Comparison of ENCODE assay signal across 17 cellular contexts in genomic region chr14:77989441-77989891, GRCh38.
DNase-seq lines count a peak whose midpoint lies in the region.
"Had no signal": no experiment of that assay in that cellular context is flagged by ENCODE, and none has a peak within 500 bp of the region (broad histone marks: within the 10 kb centered on the region; RNA-seq: fewer than 3 reads in every experiment).

No MANE protein-coding gene starts in this region.

- H3K9me3 Mint-ChIP-seq in activated CD4-positive, alpha-beta T cell treated with anti-CD3 and anti-CD28 coated beads, Interleukin-2, amount 10 ng/mL, durations not matched to agents 7 days and 5 days = no peaks in the 10 kb centered on the region
- H3K9me3 Mint-ChIP-seq: effector memory CD8-positive, alpha-beta T cell; natural killer cell had no signal

- no peaks in the 10 kb centered on the region for H3K27me3 Mint-ChIP-seq in activated CD4-positive, alpha-beta T cell treated with anti-CD3 and anti-CD28 coated beads, Interleukin-2, amount 10 ng/mL, durations not matched to agents 7 days and 5 days

- CTCF ChIA-PET in activated CD4-positive, alpha-beta T cell treated with anti-CD3 and anti-CD28 coated beads, Interleukin-2, amount 10 ng/mL, durations not matched to agents 7 days and 5 days (lab: Charles Lee) = interaction anchor here (1.0 kb wide), 1 partner anchor 21 kb away, joined by 5 read pairs; no protein-coding TSS in a partner anchor

- peak in 54 of 56 donors; percentile 25 to 94 (median 82) for DNase-seq in amygdala (lab: John Stamatoyannopoulos, UW)
- DNase-seq in foreskin melanocyte = peak; percentile 64
- peak; percentile 88 for DNase-seq in midbrain (lab: John Stamatoyannopoulos, UW)
- DNase-seq in substantia nigra (lab: John Stamatoyannopoulos, UW) = peak; percentile 21 to 95 (median 82)
- DNase-seq in activated CD4-positive, alpha-beta T cell treated with anti-CD3 and anti-CD28 coated beads, Interleukin-2, amount 10 ng/mL, durations not matched to agents 7 days and 5 days = no peak
- no peak for DNase-seq in NCI-H69 (lab: John Stamatoyannopoulos, UW)
- no peak for DNase-seq in activated gamma-delta T cell treated with Interleukin-2 at 50 U/mL for 16 hours
- no peak for DNase-seq in amniotic stem cell (lab: John Stamatoyannopoulos, UW)
- DNase-seq: activated CD4-positive, alpha-beta T cell treated with anti-CD3 and anti-CD28 coated beads, Interleukin-2, amount 50 U/mL, for 4 hours; activated T-cell treated with anti-CD3 and anti-CD28 coated beads, Interleukin-2, amount 50 U/mL, for 48 hours; DMS53; effector memory CD8-positive, alpha-beta T cell; H7; natural killer cell; NCI-H1092; stimulated activated naive CD8-positive, alpha-beta T cell treated with anti-CD3 and anti-CD28 coated beads, Interleukin-15, Interleukin-2, amounts not matched to agents 100 U/mL and 50 U/mL, for 24 hours had no signal

- peaks cover 5% of the 10 kb centered on the region for H3K4me1 Mint-ChIP-seq in activated CD4-positive, alpha-beta T cell treated with anti-CD3 and anti-CD28 coated beads, Interleukin-2, amount 10 ng/mL, durations not matched to agents 7 days and 5 days

- peak overlapping the region; percentile 97 for H3K27ac ChIP-seq in substantia nigra (ENCODE audit: low read depth, low read length, poor library complexity, severe bottlenecking)
- H3K27ac ChIP-seq: SJSA1 had no signal

- H3K4me3 Mint-ChIP-seq in activated CD4-positive, alpha-beta T cell treated with anti-CD3 and anti-CD28 coated beads, Interleukin-2, amount 10 ng/mL, durations not matched to agents 7 days and 5 days = no peak overlapping the region
- H3K4me3 Mint-ChIP-seq: effector memory CD8-positive, alpha-beta T cell; natural killer cell had no signal

- POLR2A ChIA-PET in activated CD4-positive, alpha-beta T cell treated with anti-CD3 and anti-CD28 coated beads, Interleukin-2, amount 10 ng/mL, durations not matched to agents 7 days and 5 days (lab: Charles Lee) = no interaction called here

- H3K27ac Mint-ChIP-seq in activated CD4-positive, alpha-beta T cell treated with anti-CD3 and anti-CD28 coated beads, Interleukin-2, amount 10 ng/mL, durations not matched to agents 7 days and 5 days = no peak overlapping the region
- H3K27ac Mint-ChIP-seq: effector memory CD8-positive, alpha-beta T cell; natural killer cell had no signal

- no peaks in the 10 kb centered on the region for H3K36me3 Mint-ChIP-seq in activated CD4-positive, alpha-beta T cell treated with anti-CD3 and anti-CD28 coated beads, Interleukin-2, amount 10 ng/mL, durations not matched to agents 7 days and 5 days (ENCODE audit: low read depth)
- H3K36me3 Mint-ChIP-seq: natural killer cell had no signal

Comparison
In these comparisons a context has a peak if more than half of its experiments do, and no peak if none do; other contexts are left out.
1. DNase-seq: peak in amygdala (54 of 56), foreskin melanocyte (single experiment), midbrain (single experiment) and substantia nigra (49 of 49); none in activated CD4-positive, alpha-beta T cell treated with anti-CD3 and anti-CD28 coated beads, Interleukin-2, amount 10 ng/mL, durations not matched to agents 7 days and 5 days (single experiment), NCI-H69 (single experiment), activated gamma-delta T cell treated with Interleukin-2 at 50 U/mL for 16 hours (single experiment) and amniotic stem cell (single experiment).